In genomic region chr2:85583667-85584353, GRCh38 we compare ENCODE assay signal across 1 cellular context.
A peak's percentile ranks its signal among the peaks of the same experiment; 100 is the strongest.
TF ChIP-seq lines count a peak whose summit lies in the region.

No MANE protein-coding gene starts in this region.

TF ChIP-seq in HepG2, 621 proteins besides CTCF, POLR2A, EP300 and RAD21 (continued from another document and continues in another):
- TF ChIP-seq, protein P1, sequence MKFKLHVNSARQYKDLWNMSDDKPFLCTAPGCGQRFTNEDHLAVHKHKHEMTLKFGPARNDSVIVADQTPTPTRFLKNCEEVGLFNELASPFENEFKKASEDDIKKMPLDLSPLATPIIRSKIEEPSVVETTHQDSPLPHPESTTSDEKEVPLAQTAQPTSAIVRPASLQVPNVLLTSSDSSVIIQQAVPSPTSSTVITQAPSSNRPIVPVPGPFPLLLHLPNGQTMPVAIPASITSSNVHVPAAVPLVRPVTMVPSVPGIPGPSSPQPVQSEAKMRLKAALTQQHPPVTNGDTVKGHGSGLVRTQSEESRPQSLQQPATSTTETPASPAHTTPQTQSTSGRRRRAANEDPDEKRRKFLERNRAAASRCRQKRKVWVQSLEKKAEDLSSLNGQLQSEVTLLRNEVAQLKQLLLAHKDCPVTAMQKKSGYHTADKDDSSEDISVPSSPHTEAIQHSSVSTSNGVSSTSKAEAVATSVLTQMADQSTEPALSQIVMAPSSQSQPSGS (CRISPR knock-in tag; IDR thresholded peaks at IDR 0.05): no peak
- peak; percentile 87 for TF ChIP-seq CEBPG (CRISPR knock-in tag; IDR thresholded peaks at IDR 0.05)
- TF ChIP-seq ZNF12 (CRISPR knock-in tag; IDR thresholded peaks at IDR 0.05): peak; percentile 53; the same call in 1 of the 2 replicates
- TF ChIP-seq HOXA3 (CRISPR knock-in tag; IDR thresholded peaks at IDR 0.05): no peak; the same call in 1 of the 2 replicates
- no peak for TF ChIP-seq ZNF674 (CRISPR knock-in tag; IDR thresholded peaks at IDR 0.05; ENCODE audit: low read depth)
- peak; percentile 49; the same call in 1 of the 2 replicates for TF ChIP-seq LCORL (IDR thresholded peaks at IDR 0.05)
- peak; percentile 68; the same call in 1 of the 2 replicates for TF ChIP-seq LCORL (CRISPR knock-in tag; IDR thresholded peaks at IDR 0.05)
- TF ChIP-seq ZNF432 (CRISPR knock-in tag; IDR thresholded peaks at IDR 0.05; ENCODE audit: borderline replicate concordance): no peak
- TF ChIP-seq, protein P2, sequence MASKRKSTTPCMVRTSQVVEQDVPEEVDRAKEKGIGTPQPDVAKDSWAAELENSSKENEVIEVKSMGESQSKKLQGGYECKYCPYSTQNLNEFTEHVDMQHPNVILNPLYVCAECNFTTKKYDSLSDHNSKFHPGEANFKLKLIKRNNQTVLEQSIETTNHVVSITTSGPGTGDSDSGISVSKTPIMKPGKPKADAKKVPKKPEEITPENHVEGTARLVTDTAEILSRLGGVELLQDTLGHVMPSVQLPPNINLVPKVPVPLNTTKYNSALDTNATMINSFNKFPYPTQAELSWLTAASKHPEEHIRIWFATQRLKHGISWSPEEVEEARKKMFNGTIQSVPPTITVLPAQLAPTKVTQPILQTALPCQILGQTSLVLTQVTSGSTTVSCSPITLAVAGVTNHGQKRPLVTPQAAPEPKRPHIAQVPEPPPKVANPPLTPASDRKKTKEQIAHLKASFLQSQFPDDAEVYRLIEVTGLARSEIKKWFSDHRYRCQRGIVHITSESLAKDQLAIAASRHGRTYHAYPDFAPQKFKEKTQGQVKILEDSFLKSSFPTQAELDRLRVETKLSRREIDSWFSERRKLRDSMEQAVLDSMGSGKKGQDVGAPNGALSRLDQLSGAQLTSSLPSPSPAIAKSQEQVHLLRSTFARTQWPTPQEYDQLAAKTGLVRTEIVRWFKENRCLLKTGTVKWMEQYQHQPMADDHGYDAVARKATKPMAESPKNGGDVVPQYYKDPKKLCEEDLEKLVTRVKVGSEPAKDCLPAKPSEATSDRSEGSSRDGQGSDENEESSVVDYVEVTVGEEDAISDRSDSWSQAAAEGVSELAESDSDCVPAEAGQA (IDR thresholded peaks at IDR 0.05; ENCODE audit: low read depth): no peak
- TF ChIP-seq, protein P2 (CRISPR knock-in tag; IDR thresholded peaks at IDR 0.05; ENCODE audit: borderline replicate concordance): no peak
- TF ChIP-seq ZNF274 (CRISPR knock-in tag; IDR thresholded peaks at IDR 0.05): no peak
- TF ChIP-seq TARDBP (CRISPR knock-in tag; IDR thresholded peaks at IDR 0.05): no peak; the same call in 1 of the 2 replicates
- no peak for TF ChIP-seq IRF2 (CRISPR knock-in tag; IDR thresholded peaks at IDR 0.05)
- no peak for TF ChIP-seq ZNF703 (CRISPR knock-in tag; IDR thresholded peaks at IDR 0.05; ENCODE audit: borderline replicate concordance)
- TF ChIP-seq ZSCAN31 (CRISPR knock-in tag; IDR thresholded peaks at IDR 0.05; ENCODE audit: low read depth): no peak
- TF ChIP-seq, protein P3, sequence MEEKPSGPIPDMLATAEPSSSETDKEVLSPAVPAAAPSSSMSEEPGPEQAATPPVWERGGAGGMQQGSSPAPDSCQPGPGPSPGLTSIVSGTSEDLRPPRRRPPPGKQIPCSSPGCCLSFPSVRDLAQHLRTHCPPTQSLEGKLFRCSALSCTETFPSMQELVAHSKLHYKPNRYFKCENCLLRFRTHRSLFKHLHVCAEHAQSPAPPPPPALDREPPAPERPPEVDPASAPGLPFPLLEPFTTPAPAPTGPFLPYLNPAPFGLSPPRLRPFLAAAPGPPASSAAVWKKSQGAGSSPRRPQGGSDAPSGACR (CRISPR knock-in tag; IDR thresholded peaks at IDR 0.05): no peak
- no peak for TF ChIP-seq SNAPC2 (CRISPR knock-in tag; IDR thresholded peaks at IDR 0.05)
- 0 out of 2 replicates have a peak, but pooled peaks have one; percentile 31 for TF ChIP-seq MYC (CRISPR knock-in tag; IDR thresholded peaks at IDR 0.05; ENCODE audit: borderline replicate concordance)
- TF ChIP-seq ZNF841 (CRISPR knock-in tag; IDR thresholded peaks at IDR 0.05; ENCODE audit: borderline replicate concordance): no peak
- no peak for TF ChIP-seq ZNF224 (CRISPR knock-in tag; IDR thresholded peaks at IDR 0.05)
- no peak for TF ChIP-seq ZBTB7B (CRISPR knock-in tag; IDR thresholded peaks at IDR 0.05)
- TF ChIP-seq ZBTB20 (CRISPR knock-in tag; IDR thresholded peaks at IDR 0.05; ENCODE audit: borderline replicate concordance, low read depth): no peak
- TF ChIP-seq ZNF260 (CRISPR knock-in tag; IDR thresholded peaks at IDR 0.05; ENCODE audit: borderline replicate concordance, low read depth): no peak
- no peak for TF ChIP-seq MAF1 (CRISPR knock-in tag; IDR thresholded peaks at IDR 0.05; ENCODE audit: borderline replicate concordance)
- no peak for TF ChIP-seq ZNF639 (CRISPR knock-in tag; conservative IDR thresholded peaks at IDR 0.05)
- TF ChIP-seq HNF4G (IDR thresholded peaks at IDR 0.05; ENCODE audit: borderline replicate concordance, low read depth, low read length): peak; percentile 36; the same call in 1 of the 2 replicates
- TF ChIP-seq HNF4G (CRISPR knock-in tag; IDR thresholded peaks at IDR 0.05; ENCODE audit: borderline replicate concordance, low read depth): no peak
- TF ChIP-seq, protein P4, sequence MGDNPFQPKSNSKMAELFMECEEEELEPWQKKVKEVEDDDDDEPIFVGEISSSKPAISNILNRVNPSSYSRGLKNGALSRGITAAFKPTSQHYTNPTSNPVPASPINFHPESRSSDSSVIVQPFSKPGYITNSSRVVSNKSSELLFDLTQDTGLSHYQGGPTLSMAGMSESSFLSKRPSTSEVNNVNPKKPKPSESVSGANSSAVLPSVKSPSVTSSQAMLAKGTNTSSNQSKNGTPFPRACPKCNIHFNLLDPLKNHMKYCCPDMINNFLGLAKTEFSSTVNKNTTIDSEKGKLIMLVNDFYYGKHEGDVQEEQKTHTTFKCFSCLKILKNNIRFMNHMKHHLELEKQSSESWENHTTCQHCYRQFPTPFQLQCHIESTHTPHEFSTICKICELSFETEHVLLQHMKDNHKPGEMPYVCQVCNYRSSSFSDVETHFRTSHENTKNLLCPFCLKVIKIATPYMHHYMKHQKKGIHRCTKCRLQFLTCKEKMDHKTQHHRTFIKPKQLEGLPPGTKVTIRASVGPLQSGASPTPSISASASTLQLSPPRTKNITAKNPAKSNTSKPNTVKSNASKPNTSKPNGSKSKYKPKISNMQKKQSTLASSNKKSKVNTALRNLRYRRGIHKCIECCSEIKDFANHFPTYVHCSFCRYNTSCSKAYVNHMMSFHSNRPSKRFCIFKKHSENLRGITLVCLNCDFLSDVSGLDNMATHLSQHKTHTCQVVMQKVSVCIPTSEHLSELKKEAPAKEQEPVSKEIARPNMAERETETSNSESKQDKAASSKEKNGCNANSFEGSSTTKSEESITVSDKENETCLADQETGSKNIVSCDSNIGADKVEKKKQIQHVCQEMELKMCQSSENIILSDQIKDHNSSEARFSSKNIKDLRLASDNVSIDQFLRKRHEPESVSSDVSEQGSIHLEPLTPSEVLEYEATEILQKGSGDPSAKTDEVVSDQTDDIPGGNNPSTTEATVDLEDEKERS (CRISPR knock-in tag; IDR thresholded peaks at IDR 0.05): no peak
- TF ChIP-seq SRF (IDR thresholded peaks at IDR 0.05; ENCODE audit: low read depth, low read length): no peak
- TF ChIP-seq SMARCE1 (IDR thresholded peaks at IDR 0.05; ENCODE audit: borderline replicate concordance): no peak
- no peak for TF ChIP-seq NFRKB (IDR thresholded peaks at IDR 0.05)
- no peak for TF ChIP-seq NBN (conservative IDR thresholded peaks at IDR 0.05)
- TF ChIP-seq, protein P5, sequence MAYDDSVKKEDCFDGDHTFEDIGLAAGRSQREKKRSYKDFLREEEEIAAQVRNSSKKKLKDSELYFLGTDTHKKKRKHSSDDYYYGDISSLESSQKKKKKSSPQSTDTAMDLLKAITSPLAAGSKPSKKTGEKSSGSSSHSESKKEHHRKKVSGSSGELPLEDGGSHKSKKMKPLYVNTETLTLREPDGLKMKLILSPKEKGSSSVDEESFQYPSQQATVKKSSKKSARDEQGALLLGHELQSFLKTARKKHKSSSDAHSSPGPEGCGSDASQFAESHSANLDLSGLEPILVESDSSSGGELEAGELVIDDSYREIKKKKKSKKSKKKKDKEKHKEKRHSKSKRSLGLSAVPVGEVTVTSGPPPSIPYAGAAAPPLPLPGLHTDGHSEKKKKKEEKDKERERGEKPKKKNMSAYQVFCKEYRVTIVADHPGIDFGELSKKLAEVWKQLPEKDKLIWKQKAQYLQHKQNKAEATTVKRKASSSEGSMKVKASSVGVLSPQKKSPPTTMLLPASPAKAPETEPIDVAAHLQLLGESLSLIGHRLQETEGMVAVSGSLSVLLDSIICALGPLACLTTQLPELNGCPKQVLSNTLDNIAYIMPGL (CRISPR knock-in tag; IDR thresholded peaks at IDR 0.05; ENCODE audit: borderline replicate concordance in 1 of 2, low read depth in 1 of 2): no peak; a peak in 1 of 4 replicates
- TF ChIP-seq XBP1 (CRISPR knock-in tag; IDR thresholded peaks at IDR 0.05): no peak
- TF ChIP-seq GPN1 (CRISPR knock-in tag; IDR thresholded peaks at IDR 0.05; ENCODE audit: borderline replicate concordance): no peak
- no peak for TF ChIP-seq ISX (CRISPR knock-in tag; conservative IDR thresholded peaks at IDR 0.05)
- TF ChIP-seq ZNF577 (CRISPR knock-in tag; IDR thresholded peaks at IDR 0.05; ENCODE audit: borderline replicate concordance, low read depth): no peak
- TF ChIP-seq ZNF737 (CRISPR knock-in tag; IDR thresholded peaks at IDR 0.05; ENCODE audit: borderline replicate concordance): no peak
- TF ChIP-seq ZNF510 (CRISPR knock-in tag; IDR thresholded peaks at IDR 0.05; ENCODE audit: low read depth): no peak
- TF ChIP-seq CHD4 (IDR thresholded peaks at IDR 0.05; ENCODE audit: borderline replicate concordance, low read length): no peak
- TF ChIP-seq NCOA2 (CRISPR knock-in tag; IDR thresholded peaks at IDR 0.05): no peak
- peak; percentile 52; the same call in 1 of the 2 replicates for TF ChIP-seq ZNF143 (CRISPR knock-in tag; IDR thresholded peaks at IDR 0.05)
- TF ChIP-seq, protein P6, sequence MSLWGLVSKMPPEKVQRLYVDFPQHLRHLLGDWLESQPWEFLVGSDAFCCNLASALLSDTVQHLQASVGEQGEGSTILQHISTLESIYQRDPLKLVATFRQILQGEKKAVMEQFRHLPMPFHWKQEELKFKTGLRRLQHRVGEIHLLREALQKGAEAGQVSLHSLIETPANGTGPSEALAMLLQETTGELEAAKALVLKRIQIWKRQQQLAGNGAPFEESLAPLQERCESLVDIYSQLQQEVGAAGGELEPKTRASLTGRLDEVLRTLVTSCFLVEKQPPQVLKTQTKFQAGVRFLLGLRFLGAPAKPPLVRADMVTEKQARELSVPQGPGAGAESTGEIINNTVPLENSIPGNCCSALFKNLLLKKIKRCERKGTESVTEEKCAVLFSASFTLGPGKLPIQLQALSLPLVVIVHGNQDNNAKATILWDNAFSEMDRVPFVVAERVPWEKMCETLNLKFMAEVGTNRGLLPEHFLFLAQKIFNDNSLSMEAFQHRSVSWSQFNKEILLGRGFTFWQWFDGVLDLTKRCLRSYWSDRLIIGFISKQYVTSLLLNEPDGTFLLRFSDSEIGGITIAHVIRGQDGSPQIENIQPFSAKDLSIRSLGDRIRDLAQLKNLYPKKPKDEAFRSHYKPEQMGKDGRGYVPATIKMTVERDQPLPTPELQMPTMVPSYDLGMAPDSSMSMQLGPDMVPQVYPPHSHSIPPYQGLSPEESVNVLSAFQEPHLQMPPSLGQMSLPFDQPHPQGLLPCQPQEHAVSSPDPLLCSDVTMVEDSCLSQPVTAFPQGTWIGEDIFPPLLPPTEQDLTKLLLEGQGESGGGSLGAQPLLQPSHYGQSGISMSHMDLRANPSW (CRISPR knock-in tag; IDR thresholded peaks at IDR 0.05; ENCODE audit: borderline replicate concordance): no peak
- no peak for TF ChIP-seq EZH2 (conservative IDR thresholded peaks at IDR 0.05; ENCODE audit: low read depth, low read length)
- no peak for TF ChIP-seq SCMH1 (CRISPR knock-in tag; IDR thresholded peaks at IDR 0.05; ENCODE audit: borderline replicate concordance)
- no peak; the same call in 1 of the 2 replicates for TF ChIP-seq ZMYM3 (CRISPR knock-in tag; IDR thresholded peaks at IDR 0.05)
- TF ChIP-seq RBM22 (optimal IDR thresholded peaks at IDR 0.05; ENCODE audit: low read length): peak; percentile 55
- no peak for TF ChIP-seq ZNF839 (CRISPR knock-in tag; IDR thresholded peaks at IDR 0.05; ENCODE audit: borderline replicate concordance)
- no peak for TF ChIP-seq MBD4 (IDR thresholded peaks at IDR 0.05; ENCODE audit: borderline replicate concordance, low read length)
- TF ChIP-seq SATB2 (CRISPR knock-in tag; IDR thresholded peaks at IDR 0.05): no peak
